ENCODE assay signal across 12 cellular contexts in the genomic region with DNA sequence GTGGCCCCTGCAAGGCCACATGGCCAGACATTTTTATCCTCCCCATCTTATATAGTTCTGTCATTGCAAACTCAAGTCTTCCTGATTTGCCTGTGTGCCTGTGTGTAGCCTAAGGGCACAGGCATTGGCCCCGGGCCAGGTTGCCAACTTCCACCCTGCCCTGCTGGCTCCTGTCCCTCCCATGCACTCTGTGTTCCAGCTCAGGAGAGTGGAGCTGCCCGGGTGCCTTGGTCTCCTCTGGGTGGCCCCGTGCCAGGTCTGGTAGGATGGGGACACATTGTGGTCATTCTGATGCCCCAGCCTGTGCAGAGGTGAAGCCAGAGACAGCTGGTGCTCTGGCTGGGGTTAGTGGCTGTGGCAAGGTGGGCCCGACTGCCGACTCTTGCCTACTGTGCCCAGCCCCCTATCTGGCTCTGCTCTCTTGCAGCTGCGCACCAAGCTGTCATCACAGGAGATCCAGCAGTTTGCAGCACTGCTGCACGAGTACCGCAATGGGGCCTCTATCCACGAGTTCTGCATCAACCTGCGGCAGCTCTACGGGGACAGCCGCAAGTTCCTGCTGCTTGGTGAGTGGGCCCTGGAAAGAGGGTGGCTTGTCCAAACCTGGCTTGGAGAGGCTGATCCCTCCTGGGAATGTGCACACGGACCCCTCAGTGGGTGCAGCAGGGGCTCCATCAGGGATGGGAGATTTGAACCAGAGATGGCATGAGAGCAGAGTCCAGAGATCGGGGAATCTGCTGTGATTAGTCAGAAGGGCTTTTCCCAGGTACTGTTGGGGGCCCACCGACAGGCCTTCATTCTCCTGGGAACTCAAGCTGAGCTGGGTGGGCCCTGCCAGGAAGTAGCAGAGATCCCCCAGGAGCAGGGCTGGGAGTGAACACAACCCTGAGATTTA. TPM values are rescaled to one million over a fixed set of nuclear protein-coding genes. Genes with fewer than 3 reads are reported as not detected.
DNase-seq lines count a peak whose midpoint lies in the region; ATAC-seq, FAIRE-seq and TF ChIP-seq lines count a peak whose summit lies in the region.
"Had no signal": no experiment of that assay in that cellular context is flagged by ENCODE, and none has a peak within 500 bp of the region (broad histone marks: within the 10 kb centered on the region; RNA-seq: fewer than 3 reads in every experiment).

No MANE protein-coding gene starts in this region.

- H3K4me1 ChIP-seq in K562 (replicated peaks in 1 of 2; ENCODE audit: control insufficient read depth in 2 of 2, insufficient read depth in 2 of 2, low read length in 2 of 2), result peaks cover 0 to 18% of the 10 kb centered on the region in 2 experiments; a peak in 1 of 5 replicates
- H3K4me1 ChIP-seq in naive thymus-derived CD4-positive, alpha-beta T cell (ENCODE audit: control insufficient read depth in 2 of 2, insufficient read depth in 2 of 2, low read length in 2 of 2), result no peaks in the 10 kb centered on the region

- 0 out of 2 replicates have a peak, but pooled peaks cover 4% of the 10 kb centered on the region for H4K20me1 ChIP-seq in K562 (replicated peaks; ENCODE audit: control insufficient read depth, insufficient read depth, low read length)

- H3K9me3 Mint-ChIP-seq in naive thymus-derived CD4-positive, alpha-beta T cell, result peaks cover 0 to 2% (median 0%) of the 10 kb centered on the region in 11 donors
- H3K9me3 Mint-ChIP-seq: CD8-positive, alpha-beta memory T cell had no signal

- H2AFZ ChIP-seq in K562 (ENCODE audit: low read depth, low read length), result no peak overlapping the region

- intact Hi-C loops in K562 (cut with micrococcal nuclease), result loop anchor here (10.0 kb wide), 1 partner anchor 99 kb away; a partner anchor contains a TSS
- intact Hi-C loops in naive thymus-derived CD4-positive, alpha-beta T cell (cut with micrococcal nuclease), result no loop called here

- in situ Hi-C loops in G401 (cut with HindIII; ENCODE audit: low sequenced_read_pairs), result no loop called here
- in situ Hi-C loops in K562 (cut with MboI), result no loop called here

- peak overlapping the region in 5 of 9 donors; percentile 14 to 62 (median 47) for H3K27ac Mint-ChIP-seq in naive thymus-derived CD4-positive, alpha-beta T cell

- H3K4me1 Mint-ChIP-seq in naive thymus-derived CD4-positive, alpha-beta T cell, result peaks cover 5 to 30% (median 11%) of the 10 kb centered on the region in 7 donors

- H3K27me3 Mint-ChIP-seq in naive thymus-derived CD4-positive, alpha-beta T cell, result no peaks in the 10 kb centered on the region

- H3K27ac ChIP-seq in K562 (ENCODE audit: extremely low read depth, low read depth, low read length), result no peak overlapping the region
- no peak overlapping the region for H3K27ac ChIP-seq in naive thymus-derived CD4-positive, alpha-beta T cell (ENCODE audit: low read depth, low read length)

- DNase-seq in AML-193 (lab: John Stamatoyannopoulos, UW), result peak; percentile 34
- peak; percentile 60 for DNase-seq in G401 (ENCODE audit: low spot score)
- DNase-seq in K562 (ENCODE audit: extremely low read depth in 1 of 4, low spot score in 3 of 4), result no peak
- DNase-seq in naive thymus-derived CD4-positive, alpha-beta T cell, result no peak
- DNase-seq in SKM-1 treated with dmso at 0.1 percent for 144 hours (lab: John Stamatoyannopoulos, UW; ENCODE audit: unreplicated experiment), result no peak
- DNase-seq in NCI-H748 (lab: John Stamatoyannopoulos, UW; ENCODE audit: unreplicated experiment), result no peak
- DNase-seq in SW 1271 (lab: John Stamatoyannopoulos, UW), result no peak
- DNase-seq: CD8-positive, alpha-beta memory T cell; NCI-H524 treated with DMSO at 0.1 percent for 48 hours had no signal

- H3K79me2 ChIP-seq in K562 (ENCODE audit: control insufficient read depth, insufficient read depth, low read length), result no peaks in the 10 kb centered on the region

- no peak overlapping the region for H3K4me3 Mint-ChIP-seq in naive thymus-derived CD4-positive, alpha-beta T cell
- H3K4me3 Mint-ChIP-seq: CD8-positive, alpha-beta memory T cell had no signal

- POLR2A ChIA-PET in K562 (lab: Yijun Ruan, JAX), result interaction anchor here (0.5 kb wide), 1 partner anchor 1338 kb away, joined by 3 read pairs; no protein-coding TSS in a partner anchor
- POLR2A ChIA-PET in naive thymus-derived CD4-positive, alpha-beta T cell (lab: Charles Lee), result interaction anchor here (0.6 to 1.3 kb wide), 3 partner anchors 15 to 219 kb away, joined by 3 to 4 read pairs (median 3); no protein-coding TSS in a partner anchor

- WGBS in K562 (ENCODE audit: insufficient coverage, low coverage, missing lambda C conversion rate), result 82% methylated on average over 15 of the region's 15 CpGs

- H3K36me3 ChIP-seq in K562 (ENCODE audit: control insufficient read depth, insufficient read depth, low read length), result peaks cover 77% of the 10 kb centered on the region; the same call in 2 of the 3 replicates
- H3K36me3 ChIP-seq in naive thymus-derived CD4-positive, alpha-beta T cell (ENCODE audit: control insufficient read depth in 2 of 3, insufficient read depth in 3 of 3, low read length in 3 of 3), result peaks cover 30 to 82% (median 51%) of the 10 kb centered on the region in 3 experiments

- ATAC-seq in K562 (no peak), GM21515 (IDR thresholded peaks at IDR 0.05; ENCODE audit: unreplicated experiment) (no peak)
- no peak for ATAC-seq in naive thymus-derived CD4-positive, alpha-beta T cell

- no peak overlapping the region for H3K4me2 ChIP-seq in K562 (ENCODE audit: insufficient read depth, low read length)
- H3K4me2 ChIP-seq: smooth muscle cell had no signal

- no peak for TF ChIP-seq POLR2A in K562 (conservative IDR thresholded peaks at IDR 0.05)

- BruUV-seq in K562 (replicated peaks; lab: Mats Ljungman, UMichigan), result no TSS peak

- no peak overlapping the region for H3K4me3 ChIP-seq in K562
- no peak overlapping the region for H3K4me3 ChIP-seq in naive thymus-derived CD4-positive, alpha-beta T cell (ENCODE audit: low read length)
- H3K4me3 ChIP-seq: smooth muscle cell had no signal

- no peak for TF ChIP-seq RAD21 in K562 (CRISPR knock-in tag; conservative IDR thresholded peaks at IDR 0.05 in 1 of 2, IDR thresholded peaks at IDR 0.05 in 1 of 2)

- CTCF ChIA-PET in K562 (lab: Yijun Ruan, JAX; ENCODE audit: low intra/inter-chr PET ratio), result no interaction called here
- CTCF ChIA-PET in naive thymus-derived CD4-positive, alpha-beta T cell (lab: Charles Lee), result no interaction called here

- no peaks in the 10 kb centered on the region for H3K9me3 ChIP-seq in K562 (replicated peaks; ENCODE audit: control insufficient read depth, insufficient read depth, low read depth, low read length)
- no peaks in the 10 kb centered on the region for H3K9me3 ChIP-seq in naive thymus-derived CD4-positive, alpha-beta T cell (ENCODE audit: control insufficient read depth in 2 of 3, low read length in 3 of 3)

- no peak overlapping the region for H3K9ac ChIP-seq in K562 (ENCODE audit: insufficient read depth in 1 of 2, low read depth in 2 of 2, low read length in 2 of 2)

- H3K27me3 ChIP-seq in K562 (ENCODE audit: control insufficient read depth in 2 of 2, insufficient read depth in 2 of 2, low read length in 2 of 2), result no peaks in the 10 kb centered on the region
- H3K27me3 ChIP-seq in naive thymus-derived CD4-positive, alpha-beta T cell (ENCODE audit: control insufficient read depth in 2 of 2, insufficient read depth in 2 of 2, low read length in 2 of 2), result no peaks in the 10 kb centered on the region

- H3K36me3 Mint-ChIP-seq in naive thymus-derived CD4-positive, alpha-beta T cell, result peaks cover 5 to 44% (median 11%) of the 10 kb centered on the region in 5 donors

- no peak for TF ChIP-seq EP300 in K562 (IDR thresholded peaks at IDR 0.05; ENCODE audit: low read length)

- FAIRE-seq in K562 (lab: Jason Lieb, UNC), result no peak
- FAIRE-seq: astrocyte had no signal

- TF ChIP-seq CTCF in K562 (IDR thresholded peaks at IDR 0.05 in 2 of 3, conservative IDR thresholded peaks at IDR 0.05 in 1 of 3; ENCODE audit: insufficient read depth in 2 of 3, low read depth in 1 of 3, low read length in 3 of 3), result no peak

- H3K9me1 ChIP-seq in K562 (ENCODE audit: control insufficient read depth, insufficient read depth, low read length), result no peaks in the 10 kb centered on the region

RNA-seq across cellular contexts. Expression of a gene that starts 14.7 kb away (rescaled TPM):
- not detected in 2 replicates for total RNA-seq in G401 (2014; rRNA removed; shearing (Covaris generic))
- total RNA-seq in K562 (2011; cell fraction: chromatin; rRNA removed; ENCODE audit: low replicate concordance), result 0.11 and 0.79 TPM in 2 replicates
- total RNA-seq in K562 (2011; cell fraction: nucleolus; rRNA removed), result under 0.01 TPM in 1 of 2 replicates, not detected in the other
- 0.08 TPM in 1 of 2 replicates, not detected in the other for total RNA-seq in K562 (2011; cell fraction: nucleoplasm; rRNA removed)
- total RNA-seq in K562 (2014; rRNA removed) (under 0.01 TPM in 1 of 2 replicates, not detected in the other), K562 (2014; rRNA removed; fragmentation: Illumina TruSeq; extraction: Trizol) (not detected in 2 replicates), K562 (2015; rRNA removed; fragmentation: Illumina TruSeq; extraction: Trizol) (not detected in 2 replicates), K562 (2021) (0.02 and 0.04 TPM in 2 replicates)
- polyA plus RNA-seq in K562 (2011; rRNA removed) (0.01 and 0.03 TPM in 2 replicates), K562 (2014; fragmentation: Illumina TruSeq; extraction: Trizol) (0.01 and 0.03 TPM in 2 replicates), K562 (2014; fragmentation: Nextera tagmentation; extraction: Ambion mirVana) (not detected), K562 (2014; rRNA removed) (0.04 TPM in 1 of 2 replicates, not detected in the other)
- polyA plus RNA-seq in K562 (2011; cell fraction: cytosol; rRNA removed), result 0.01 and 0.03 TPM in 2 replicates
- polyA plus RNA-seq in K562 (2011; cell fraction: nucleus; rRNA removed), result 0.06 and 0.16 TPM in 2 replicates
- 0.03 and 0.04 TPM in 2 replicates for polyA plus RNA-seq in K562 (2012)
- polyA minus RNA-seq in K562 (2011; rRNA and poly(A)+ RNA removed), result not detected in 2 replicates
- not detected in 2 replicates for polyA minus RNA-seq in K562 (2011; cell fraction: cytosol; rRNA and poly(A)+ RNA removed)
- polyA minus RNA-seq in K562 (2011; cell fraction: nucleus; rRNA and poly(A)+ RNA removed), result 0.11 and 0.13 TPM in 2 replicates
- total RNA-seq in naive thymus-derived CD4-positive, alpha-beta T cell, result under 1 TPM in 1 of 5 experiments, not detected in 4; 0.15 TPM
- polyA plus RNA-seq in naive thymus-derived CD4-positive, alpha-beta T cell, result under 1 TPM in 1 of 2 donors, not detected in 1; 0.08 TPM

RNA-seq across cellular contexts. Expression of a gene that starts 37.4 kb away (rescaled TPM):
- total RNA-seq in G401 (2014; rRNA removed; shearing (Covaris generic)), result 133 and 136 TPM in 2 replicates
- total RNA-seq in K562 (2011; cell fraction: chromatin; rRNA removed; ENCODE audit: low replicate concordance), result 345 and 988 TPM in 2 replicates
- total RNA-seq in K562 (2011; cell fraction: nucleolus; rRNA removed), result 627 and 629 TPM in 2 replicates
- 447 and 454 TPM in 2 replicates for total RNA-seq in K562 (2011; cell fraction: nucleoplasm; rRNA removed)
- total RNA-seq in K562 (2014; rRNA removed) (248 and 298 TPM in 2 replicates), K562 (2014; rRNA removed; fragmentation: Illumina TruSeq; extraction: Trizol) (111 and 141 TPM in 2 replicates), K562 (2015; rRNA removed; fragmentation: Illumina TruSeq; extraction: Trizol) (140 and 152 TPM in 2 replicates), K562 (2021) (258 and 287 TPM in 2 replicates)
- polyA plus RNA-seq in K562 (2011; rRNA removed) (278 and 317 TPM in 2 replicates), K562 (2014; fragmentation: Illumina TruSeq; extraction: Trizol) (295 and 322 TPM in 2 replicates), K562 (2014; fragmentation: Nextera tagmentation; extraction: Ambion mirVana) (10 to 100 TPM; 11.2 to 34.9 TPM), K562 (2014; rRNA removed) (216 and 223 TPM in 2 replicates)
- 213 and 315 TPM in 2 replicates for polyA plus RNA-seq in K562 (2011; cell fraction: cytosol; rRNA removed)
- polyA plus RNA-seq in K562 (2011; cell fraction: nucleus; rRNA removed), result 714 and 782 TPM in 2 replicates
- 183 and 269 TPM in 2 replicates for polyA plus RNA-seq in K562 (2012)
- polyA minus RNA-seq in K562 (2011; rRNA and poly(A)+ RNA removed), result 276 and 311 TPM in 2 replicates
- 198 and 207 TPM in 2 replicates for polyA minus RNA-seq in K562 (2011; cell fraction: cytosol; rRNA and poly(A)+ RNA removed)
- 413 and 539 TPM in 2 replicates for polyA minus RNA-seq in K562 (2011; cell fraction: nucleus; rRNA and poly(A)+ RNA removed)
- total RNA-seq in naive thymus-derived CD4-positive, alpha-beta T cell, result 100 to 1,000 TPM in 4 of 5 experiments, 10 to 100 TPM in 1; 93.7 to 143 (median 107) TPM
- 10 to 100 TPM; 55.1 to 99.1 TPM for polyA plus RNA-seq in naive thymus-derived CD4-positive, alpha-beta T cell

Comparison
In these comparisons a context has a peak if more than half of its experiments do, and no peak if none do; other contexts are left out.
1. DNase-seq: peak in AML-193 (2 of 2) and G401 (single experiment); none in K562 (0 of 4), naive thymus-derived CD4-positive, alpha-beta T cell (0 of 9), SKM-1 treated with dmso at 0.1 percent for 144 hours (single experiment), NCI-H748 (single experiment) and SW 1271 (0 of 2).